10 cellular contexts compared by ENCODE assay signal in the genomic region with DNA sequence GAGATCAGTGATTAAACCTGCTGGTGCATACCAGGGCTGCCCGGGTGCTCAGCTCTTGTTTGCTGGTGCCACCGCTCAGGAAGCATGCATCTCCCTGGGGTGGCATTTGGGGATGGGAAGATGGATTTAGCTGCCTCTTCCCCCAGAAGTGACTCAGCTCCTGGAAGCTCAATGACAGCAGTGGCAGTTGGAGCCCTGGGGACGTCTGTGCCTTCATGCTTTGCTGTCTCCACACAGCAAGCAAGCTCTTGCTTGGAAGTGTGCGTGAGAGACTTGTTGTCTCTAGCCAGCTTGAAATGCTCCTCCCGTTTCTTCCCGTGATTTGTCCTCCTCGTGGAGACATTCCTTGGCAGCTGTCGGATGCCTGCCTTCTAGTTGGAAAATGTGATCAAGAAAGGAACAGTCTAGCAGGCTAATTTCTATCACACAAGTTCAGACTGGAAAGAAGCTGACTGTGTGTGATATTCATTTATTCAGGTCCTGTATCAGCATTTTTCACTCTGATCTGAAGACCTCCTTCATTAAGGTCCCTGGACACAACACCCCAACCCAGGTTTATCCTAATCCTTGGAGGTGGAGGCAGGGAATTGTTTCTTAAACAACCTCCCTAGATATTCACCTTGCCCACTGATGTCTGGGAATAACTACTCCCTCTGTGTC.
DNase-seq lines count a peak whose midpoint lies in the region; ATAC-seq and TF ChIP-seq lines count a peak whose summit lies in the region.
"Had no signal": no experiment of that assay in that cellular context is flagged by ENCODE, and none has a peak within 500 bp of the region (broad histone marks: within the 10 kb centered on the region; RNA-seq: fewer than 3 reads in every experiment).

No MANE protein-coding gene starts in this region.

- DNase-seq in ELR (ENCODE audit: low read depth), result peak; percentile 16
- DNase-seq in ascending aorta (ENCODE audit: low spot score in 2 of 2), result peak in 1 of 2 donors; percentile 75
- no peak for DNase-seq in left ventricle myocardium superior
- no peak for DNase-seq in iPS-NIHi11 (ENCODE audit: low spot score)
- DNase-seq in NCI-H345 (lab: John Stamatoyannopoulos, UW), result no peak
- no peak for DNase-seq in SW 1271 (lab: John Stamatoyannopoulos, UW)
- no peak for DNase-seq in effector memory CD4-positive, alpha-beta T cell
- DNase-seq: immature natural killer cell had no signal

- intact Hi-C loops in ascending aorta (cut with DNase I), result no loop called here
- intact Hi-C loops in left ventricle myocardium superior (cut with micrococcal nuclease), result no loop called here

- H3K27me3 ChIP-seq in ascending aorta (no peaks in the 10 kb centered on the region), skeletal muscle tissue (ENCODE audit: control insufficient read depth in 3 of 3, insufficient read depth in 3 of 3, low read length in 3 of 3) (no peaks in the 10 kb centered on the region)
- no peaks in the 10 kb centered on the region for H3K27me3 ChIP-seq in effector memory CD4-positive, alpha-beta T cell (replicated peaks; ENCODE audit: control insufficient read depth, insufficient read depth, low read length, poor library complexity, severe bottlenecking)

- no peaks in the 10 kb centered on the region for H3K9me3 ChIP-seq in ascending aorta
- no peaks in the 10 kb centered on the region for H3K9me3 ChIP-seq in skeletal muscle tissue (ENCODE audit: control insufficient read depth in 3 of 3, low read length in 3 of 3)
- H3K9me3 ChIP-seq in effector memory CD4-positive, alpha-beta T cell (ENCODE audit: control insufficient read depth, low read length), result no peaks in the 10 kb centered on the region

- peak overlapping the region; percentile 46 to 60 for H3K27ac ChIP-seq in ascending aorta
- H3K27ac ChIP-seq in skeletal muscle tissue (ENCODE audit: low read depth, low read length), result peak overlapping the region; percentile 37
- H3K27ac ChIP-seq in effector memory CD4-positive, alpha-beta T cell (ENCODE audit: insufficient read depth, low read length, poor library complexity, severe bottlenecking), result no peak overlapping the region
- H3K27ac ChIP-seq: SK-N-MC had no signal

- TF ChIP-seq CTCF in ascending aorta (IDR thresholded peaks at IDR 0.05), result no peak

- H3K4me1 ChIP-seq in ascending aorta (peaks cover 0 to 14% of the 10 kb centered on the region in 2 donors), skeletal muscle tissue (ENCODE audit: control insufficient read depth in 3 of 3, insufficient read depth in 3 of 3, low read length in 3 of 3) (peaks cover 13 to 18% (median 17%) of the 10 kb centered on the region in 3 donors)
- H3K4me1 ChIP-seq in effector memory CD4-positive, alpha-beta T cell (ENCODE audit: control insufficient read depth, insufficient read depth, low read length, poor library complexity, severe bottlenecking), result no peaks in the 10 kb centered on the region

- peaks cover 0 to 3% of the 10 kb centered on the region in 2 donors for H3K36me3 ChIP-seq in ascending aorta
- no peaks in the 10 kb centered on the region for H3K36me3 ChIP-seq in skeletal muscle tissue (ENCODE audit: control insufficient read depth in 3 of 3, insufficient read depth in 3 of 3, low read length in 3 of 3)
- H3K36me3 ChIP-seq in effector memory CD4-positive, alpha-beta T cell (ENCODE audit: control insufficient read depth, insufficient read depth, low read length), result no peaks in the 10 kb centered on the region

- peak; percentile 58 for ATAC-seq in left ventricle myocardium superior

- H3K4me3 ChIP-seq in ascending aorta (no peak overlapping the region), skeletal muscle tissue (ENCODE audit: low read length in 3 of 3) (peak overlapping the region in 2 of 3 donors; percentile 8 to 17)
- no peak overlapping the region for H3K4me3 ChIP-seq in effector memory CD4-positive, alpha-beta T cell (ENCODE audit: insufficient read depth, low read depth, low read length, poor library complexity, severe bottlenecking)
- H3K4me3 ChIP-seq: SK-N-MC had no signal

- peak overlapping the region in 2 of 3 donors; percentile 17 to 41 for H3K9ac ChIP-seq in skeletal muscle tissue (ENCODE audit: low read depth in 1 of 3, low read length in 3 of 3)

Comparison
In these comparisons a context has a peak if more than half of its experiments do, and no peak if none do; other contexts are left out.
1. H3K4me3 ChIP-seq: peak in skeletal muscle tissue (2 of 3); none in ascending aorta (0 of 2) and effector memory CD4-positive, alpha-beta T cell (single experiment).